2 cellular contexts compared by ENCODE assay signal in genomic region chr1:203305809-203306088, GRCh38.
TF ChIP-seq lines count a peak whose summit lies in the region.

No MANE protein-coding gene starts in this region.

TF ChIP-seq in K562, 482 proteins besides CTCF, POLR2A, EP300 and RAD21 (continued from another document and continues in another):
- TF ChIP-seq ARID3B (CRISPR knock-in tag; IDR thresholded peaks at IDR 0.05; ENCODE audit: borderline replicate concordance) (no peak), GTF2A2 (tag; IDR thresholded peaks at IDR 0.05) (no peak), FOXA3 (CRISPR knock-in tag; conservative IDR thresholded peaks at IDR 0.05 in 1 of 2, IDR thresholded peaks at IDR 0.05 in 1 of 2) (0 out of 4 replicates have a peak, but pooled peaks of 1 of the 2 experiments have one; percentile 6), BCOR (IDR thresholded peaks at IDR 0.05) (no peak), ZFP91 (CRISPR knock-in tag; IDR thresholded peaks at IDR 0.05) (no peak), PHF21A (IDR thresholded peaks at IDR 0.05; ENCODE audit: borderline replicate concordance, low read depth) (no peak), TFAM (CRISPR knock-in tag; conservative IDR thresholded peaks at IDR 0.05) (no peak), ZNF830 (CRISPR knock-in tag; IDR thresholded peaks at IDR 0.05) (no peak), HOMEZ (CRISPR knock-in tag; IDR thresholded peaks at IDR 0.05) (no peak), AFF1 (IDR thresholded peaks at IDR 0.05; ENCODE audit: low read depth in 1 of 2, partially characterized antibody in 2 of 2) (no peak), ZBTB43 (CRISPR knock-in tag; IDR thresholded peaks at IDR 0.05) (0 out of 2 replicates have a peak, but pooled peaks have one; percentile 12), CHD1 (IDR thresholded peaks at IDR 0.05; ENCODE audit: low read length) (peak; percentile 81), ETS2 (tag; IDR thresholded peaks at IDR 0.05; ENCODE audit: borderline replicate concordance, poor library complexity, severe bottlenecking) (no peak), SMAD2 (IDR thresholded peaks at IDR 0.05; ENCODE audit: low read depth, low read length) (no peak), EP400 (IDR thresholded peaks at IDR 0.05) (no peak), TEAD2 (tag; IDR thresholded peaks at IDR 0.05) (no peak), STAG1 (CRISPR knock-in tag; IDR thresholded peaks at IDR 0.05; ENCODE audit: borderline replicate concordance) (no peak), ZNF696 (CRISPR knock-in tag; conservative IDR thresholded peaks at IDR 0.05) (no peak)

TF ChIP-seq in HepG2, 621 proteins besides CTCF, POLR2A, EP300 and RAD21 (continued from another document and continues in another):
- TF ChIP-seq HIC2 (CRISPR knock-in tag; IDR thresholded peaks at IDR 0.05; ENCODE audit: low read depth): no peak
- TF ChIP-seq MXD1 (CRISPR knock-in tag; IDR thresholded peaks at IDR 0.05): no peak
- no peak for TF ChIP-seq ZMYM4 (CRISPR knock-in tag; IDR thresholded peaks at IDR 0.05)
- no peak for TF ChIP-seq TFDP2 (CRISPR knock-in tag; IDR thresholded peaks at IDR 0.05)
- TF ChIP-seq FUBP1 (CRISPR knock-in tag; IDR thresholded peaks at IDR 0.05; ENCODE audit: borderline replicate concordance): no peak
- no peak for TF ChIP-seq NCOA1 (CRISPR knock-in tag; IDR thresholded peaks at IDR 0.05)
- TF ChIP-seq ZNF276 (CRISPR knock-in tag; IDR thresholded peaks at IDR 0.05; ENCODE audit: low read depth): no peak
- TF ChIP-seq MXD3 (CRISPR knock-in tag; IDR thresholded peaks at IDR 0.05): no peak
- no peak for TF ChIP-seq TBX2 (CRISPR knock-in tag; IDR thresholded peaks at IDR 0.05; ENCODE audit: borderline replicate concordance)
- TF ChIP-seq CREB3 (CRISPR knock-in tag; IDR thresholded peaks at IDR 0.05): no peak; the same call in 1 of the 2 replicates
- TF ChIP-seq JUN (CRISPR knock-in tag; IDR thresholded peaks at IDR 0.05): no peak
- TF ChIP-seq REPIN1 (CRISPR knock-in tag; IDR thresholded peaks at IDR 0.05; ENCODE audit: borderline replicate concordance, low read depth): no peak
- no peak; the same call in 1 of the 2 replicates for TF ChIP-seq KMT2B (CRISPR knock-in tag; IDR thresholded peaks at IDR 0.05)
- no peak for TF ChIP-seq HES4 (CRISPR knock-in tag; IDR thresholded peaks at IDR 0.05; ENCODE audit: borderline replicate concordance)
- TF ChIP-seq SALL2 (CRISPR knock-in tag; IDR thresholded peaks at IDR 0.05): no peak
- TF ChIP-seq RXRB (CRISPR knock-in tag; IDR thresholded peaks at IDR 0.05; ENCODE audit: borderline replicate concordance): no peak
- TF ChIP-seq AFF4 (CRISPR knock-in tag; IDR thresholded peaks at IDR 0.05): no peak
- TF ChIP-seq NFKB2 (CRISPR knock-in tag; IDR thresholded peaks at IDR 0.05; ENCODE audit: borderline replicate concordance): peak; percentile 2; the same call in 1 of the 2 replicates
- TF ChIP-seq PRPF4 (IDR thresholded peaks at IDR 0.05; ENCODE audit: low read depth, low read length, poor library complexity, severe bottlenecking): no peak
- no peak for TF ChIP-seq FOXJ3 (CRISPR knock-in tag; IDR thresholded peaks at IDR 0.05; ENCODE audit: borderline replicate concordance)
- no peak for TF ChIP-seq MYNN (CRISPR knock-in tag; IDR thresholded peaks at IDR 0.05; ENCODE audit: low read depth)
- TF ChIP-seq TRAFD1 (CRISPR knock-in tag; IDR thresholded peaks at IDR 0.05; ENCODE audit: borderline replicate concordance): peak; percentile 49; the same call in 1 of the 2 replicates
- peak; percentile 28; the same call in 1 of the 2 replicates for TF ChIP-seq ZNF547 (CRISPR knock-in tag; IDR thresholded peaks at IDR 0.05)
- no peak for TF ChIP-seq E2F1 (CRISPR knock-in tag; IDR thresholded peaks at IDR 0.05)
- 0 out of 2 replicates have a peak, but pooled peaks have one; percentile 14 for TF ChIP-seq TEF (CRISPR knock-in tag; IDR thresholded peaks at IDR 0.05)
- no peak for TF ChIP-seq ZNF44 (CRISPR knock-in tag; IDR thresholded peaks at IDR 0.05)
- no peak for TF ChIP-seq ZNF3 (CRISPR knock-in tag; IDR thresholded peaks at IDR 0.05)
- no peak for TF ChIP-seq SUZ12 (IDR thresholded peaks at IDR 0.05; ENCODE audit: low read depth, low read length)
- no peak for TF ChIP-seq ZNF382 (CRISPR knock-in tag; IDR thresholded peaks at IDR 0.05; ENCODE audit: borderline replicate concordance)
- TF ChIP-seq ZNF503 (CRISPR knock-in tag; IDR thresholded peaks at IDR 0.05): peak; percentile 14; the same call in 1 of the 2 replicates
